In the genomic region with DNA sequence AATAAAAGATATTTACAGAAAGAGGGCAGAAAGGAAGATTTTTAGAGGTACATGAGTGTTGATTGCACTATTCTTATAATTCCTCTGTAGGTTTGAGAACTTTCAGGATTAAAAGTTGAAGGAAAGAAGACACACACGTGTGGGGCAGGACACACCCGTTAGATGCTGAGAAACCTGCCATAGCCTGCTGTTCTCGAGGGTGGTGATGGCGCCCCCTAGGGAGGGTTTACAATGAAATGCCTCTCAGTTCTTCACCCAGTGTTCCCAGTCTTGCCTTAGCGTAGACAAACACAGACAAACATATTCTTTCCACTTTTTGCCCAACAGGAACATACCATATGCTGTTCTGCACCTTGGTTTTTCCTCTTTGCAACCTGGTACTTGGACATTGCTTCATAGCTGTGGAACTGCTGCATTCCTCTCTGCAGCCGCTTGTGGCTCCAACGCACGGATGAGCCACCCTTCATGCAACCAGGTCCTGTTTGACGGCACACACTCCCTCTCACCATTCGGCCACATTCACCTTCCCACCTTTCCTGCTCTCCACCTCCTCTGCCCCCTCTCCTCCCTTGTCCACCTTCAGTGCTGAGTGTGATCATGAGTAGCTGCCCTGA, we compare ENCODE assay signal across 9 cellular contexts. TPM values are rescaled to one million over a fixed set of nuclear protein-coding genes. Genes with fewer than 3 reads are reported as not detected.
DNase-seq lines count a peak whose midpoint lies in the region; ATAC-seq and TF ChIP-seq lines count a peak whose summit lies in the region.
"Had no signal": no experiment of that assay in that cellular context is flagged by ENCODE, and none has a peak within 500 bp of the region (broad histone marks: within the 10 kb centered on the region; RNA-seq: fewer than 3 reads in every experiment).

No MANE protein-coding gene starts in this region.

- no peaks in the 10 kb centered on the region for H3K36me3 ChIP-seq in transverse colon
- H3K36me3 ChIP-seq in MG63 = no peaks in the 10 kb centered on the region

- peaks cover 25 to 44% of the 10 kb centered on the region in 2 donors for H3K27me3 Mint-ChIP-seq in natural killer cell treated with Interleukin-12 subunit alpha and Interleukin-12 subunit beta and Interleukin-15 and Interleukin-18, amount 100 ng/mL, for 72 hours
- peaks cover 14 to 23% of the 10 kb centered on the region in 2 donors for H3K27me3 Mint-ChIP-seq in natural killer cell (ENCODE audit: low read depth in 2 of 2)
- H3K27me3 Mint-ChIP-seq in activated CD4-positive, alpha-beta T cell treated with anti-CD3 and anti-CD28 coated beads for 36 hours = peaks cover 48% of the 10 kb centered on the region

- peak; percentile 40 for DNase-seq in natural killer cell treated with Interleukin-12 subunit alpha and Interleukin-12 subunit beta and Interleukin-15 and Interleukin-18, amount 100 ng/mL, for 72 hours (ENCODE audit: low spot score)
- DNase-seq in natural killer cell = no peak
- DNase-seq in activated CD4-positive, alpha-beta T cell treated with anti-CD3 and anti-CD28 coated beads for 36 hours = peak; percentile 69
- DNase-seq in hippocampal formation (lab: John Stamatoyannopoulos, UW) = peak; percentile 28 to 42
- peak; percentile 58 for DNase-seq in transverse colon
- DNase-seq in MG63 = no peak
- DNase-seq in RKO (ENCODE audit: low spot score) = no peak
- no peak for DNase-seq in NCI-H2029 (lab: John Stamatoyannopoulos, UW)

- TF ChIP-seq CTCF in natural killer cell (IDR thresholded peaks at IDR 0.05) (no peak), transverse colon (IDR thresholded peaks at IDR 0.05) (peak; percentile 20 to 39 (median 29))

- no peaks in the 10 kb centered on the region for H3K9me3 Mint-ChIP-seq in natural killer cell treated with Interleukin-12 subunit alpha and Interleukin-12 subunit beta and Interleukin-15 and Interleukin-18, amount 100 ng/mL, for 72 hours
- no peaks in the 10 kb centered on the region for H3K9me3 Mint-ChIP-seq in natural killer cell
- no peaks in the 10 kb centered on the region for H3K9me3 Mint-ChIP-seq in activated CD4-positive, alpha-beta T cell treated with anti-CD3 and anti-CD28 coated beads for 36 hours (ENCODE audit: low read depth)
- H3K9me3 Mint-ChIP-seq: effector memory CD8-positive, alpha-beta T cell had no signal

- no peak overlapping the region for H3K4me3 Mint-ChIP-seq in natural killer cell treated with Interleukin-12 subunit alpha and Interleukin-12 subunit beta and Interleukin-15 and Interleukin-18, amount 100 ng/mL, for 72 hours
- no peak overlapping the region for H3K4me3 Mint-ChIP-seq in natural killer cell
- no peak overlapping the region for H3K4me3 Mint-ChIP-seq in activated CD4-positive, alpha-beta T cell treated with anti-CD3 and anti-CD28 coated beads for 36 hours
- H3K4me3 Mint-ChIP-seq: effector memory CD8-positive, alpha-beta T cell had no signal

- no peaks in the 10 kb centered on the region for H3K27me3 ChIP-seq in transverse colon
- no peaks in the 10 kb centered on the region for H3K27me3 ChIP-seq in MG63

- H3K27ac Mint-ChIP-seq in natural killer cell treated with Interleukin-12 subunit alpha and Interleukin-12 subunit beta and Interleukin-15 and Interleukin-18, amount 100 ng/mL, for 72 hours = no peak overlapping the region
- no peak overlapping the region for H3K27ac Mint-ChIP-seq in natural killer cell
- no peak overlapping the region for H3K27ac Mint-ChIP-seq in activated CD4-positive, alpha-beta T cell treated with anti-CD3 and anti-CD28 coated beads for 36 hours
- H3K27ac Mint-ChIP-seq: effector memory CD8-positive, alpha-beta T cell had no signal

- no peak for TF ChIP-seq EP300 in transverse colon (IDR thresholded peaks at IDR 0.05; ENCODE audit: low read depth)

- no peak overlapping the region for H3K4me3 ChIP-seq in transverse colon
- H3K4me3 ChIP-seq in MG63 = no peak overlapping the region

- POLR2A ChIA-PET in activated CD4-positive, alpha-beta T cell treated with anti-CD3 and anti-CD28 coated beads for 36 hours (lab: Charles Lee) = no interaction called here

- in situ Hi-C loops in transverse colon (cut with MboI; ENCODE audit: low pct_ligation_motif_present in 1 of 4, low pct_unique_long_range_greater_than_20kb in 1 of 4, low sequenced_read_pairs in 3 of 4) = no loop called here

- intact Hi-C loops in natural killer cell (cut with micrococcal nuclease) = no loop called here
- intact Hi-C loops in activated CD4-positive, alpha-beta T cell treated with anti-CD3 and anti-CD28 coated beads for 36 hours (cut with DNase I, micrococcal nuclease) = loop anchor here (1.0 kb wide), 1 partner anchor 83 kb away; no protein-coding TSS in a partner anchor
- intact Hi-C loops in transverse colon (cut with DNase I; ENCODE audit: low total_unique reads) = no loop called here

- no peaks in the 10 kb centered on the region for H3K36me3 Mint-ChIP-seq in natural killer cell treated with Interleukin-12 subunit alpha and Interleukin-12 subunit beta and Interleukin-15 and Interleukin-18, amount 100 ng/mL, for 72 hours
- H3K36me3 Mint-ChIP-seq in natural killer cell = no peaks in the 10 kb centered on the region
- H3K36me3 Mint-ChIP-seq in activated CD4-positive, alpha-beta T cell treated with anti-CD3 and anti-CD28 coated beads for 36 hours (ENCODE audit: low read depth) = no peaks in the 10 kb centered on the region

- H3K27ac ChIP-seq in transverse colon = no peak overlapping the region

- H3K9me3 ChIP-seq in transverse colon = no peaks in the 10 kb centered on the region
- H3K9me3 ChIP-seq in MG63 = peaks cover 8% of the 10 kb centered on the region; the same call in 1 of the 2 replicates

- CTCF ChIA-PET in activated CD4-positive, alpha-beta T cell treated with anti-CD3 and anti-CD28 coated beads for 36 hours (lab: Charles Lee) = interaction anchor here (0.6 to 1.4 kb wide), 4 partner anchors 19 to 100 kb away, joined by 3 to 6 read pairs (median 4); no protein-coding TSS in a partner anchor

- no peaks in the 10 kb centered on the region for H3K4me1 Mint-ChIP-seq in natural killer cell treated with Interleukin-12 subunit alpha and Interleukin-12 subunit beta and Interleukin-15 and Interleukin-18, amount 100 ng/mL, for 72 hours (ENCODE audit: low read depth in 2 of 2)
- H3K4me1 Mint-ChIP-seq in natural killer cell = no peaks in the 10 kb centered on the region
- H3K4me1 Mint-ChIP-seq in activated CD4-positive, alpha-beta T cell treated with anti-CD3 and anti-CD28 coated beads for 36 hours = no peaks in the 10 kb centered on the region

- 55 to 59% methylated on average over 5 to 10 of the region's 10 CpGs for WGBS in transverse colon (ENCODE audit: low coverage in 1 of 2), 2 donors

- no peak for TF ChIP-seq POLR2A in transverse colon (IDR thresholded peaks at IDR 0.05)

- ATAC-seq in natural killer cell treated with Interleukin-12 subunit alpha and Interleukin-12 subunit beta and Interleukin-15 and Interleukin-18, amount 100 ng/mL, for 72 hours = no peak
- no peak for ATAC-seq in natural killer cell
- ATAC-seq in activated CD4-positive, alpha-beta T cell treated with anti-CD3 and anti-CD28 coated beads for 36 hours = peak; percentile 42
- ATAC-seq: effector memory CD8-positive, alpha-beta T cell had no signal

- peaks cover 12 to 20% (median 17%) of the 10 kb centered on the region in 4 donors for H3K4me1 ChIP-seq in transverse colon

RNA-seq across cellular contexts. Expression of gene HSPA12A, which starts 23.3 kb away (rescaled TPM):
- under 1 TPM in 1 of 2 donors, not detected in 1; 0.08 TPM for total RNA-seq in natural killer cell treated with Interleukin-12 subunit alpha and Interleukin-12 subunit beta and Interleukin-15 and Interleukin-18, amount 100 ng/mL, for 72 hours
- total RNA-seq in natural killer cell (under 1 TPM in 1 of 3 donors, not detected in 2; 0.43 TPM), transverse colon (10 to 100 TPM in 1 of 4 donors, 1 to 10 TPM in 3; 6.4 to 52.3 (median 9.5) TPM)
- under 1 TPM; 0.41 to 0.74 TPM for total RNA-seq in activated CD4-positive, alpha-beta T cell treated with anti-CD3 and anti-CD28 coated beads for 36 hours
- 2.6 and 2.8 TPM in 2 replicates for total RNA-seq in MG63 (2014; rRNA removed; shearing (Covaris generic); ENCODE audit: low replicate concordance)

Comparison
In these comparisons a context has a peak if more than half of its experiments do, and no peak if none do; other contexts are left out.
1. DNase-seq: peak in natural killer cell treated with Interleukin-12 subunit alpha and Interleukin-12 subunit beta and Interleukin-15 and Interleukin-18, amount 100 ng/mL, for 72 hours (single experiment), activated CD4-positive, alpha-beta T cell treated with anti-CD3 and anti-CD28 coated beads for 36 hours (single experiment), hippocampal formation (2 of 2) and transverse colon (single experiment); none in natural killer cell (single experiment), MG63 (single experiment), RKO (single experiment) and NCI-H2029 (single experiment).
2. intact Hi-C loops: an anchor here in activated CD4-positive, alpha-beta T cell treated with anti-CD3 and anti-CD28 coated beads for 36 hours (1.0 kb wide); none called in natural killer cell and transverse colon.